ENCODE assay signal across 1 cellular context in the genomic region with DNA sequence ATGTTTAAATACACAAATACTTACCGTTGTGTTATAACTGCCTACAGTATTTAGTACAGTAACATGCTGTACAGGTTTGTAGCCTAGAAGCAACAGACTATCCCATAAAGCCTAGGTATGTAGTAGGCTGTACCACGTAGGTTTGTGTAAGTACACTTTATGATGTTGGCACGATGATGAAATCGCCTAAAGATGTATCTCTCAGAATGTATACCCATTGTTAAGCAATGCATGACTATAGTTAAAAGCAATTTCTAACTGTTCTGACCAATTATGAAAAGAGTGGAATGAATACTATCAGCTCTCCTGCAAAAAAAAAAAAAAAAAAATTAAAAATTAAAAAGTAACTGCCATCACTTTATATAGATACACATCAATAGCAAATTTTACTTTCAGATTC.
A peak's percentile ranks its signal among the peaks of the same experiment; 100 is the strongest.
TF ChIP-seq lines count a peak whose summit lies in the region.

No MANE protein-coding gene starts in this region.

TF ChIP-seq in HepG2, 621 proteins besides CTCF, POLR2A, EP300 and RAD21:
- no peak for TF ChIP-seq ZNF598 (CRISPR knock-in tag; IDR thresholded peaks at IDR 0.05; ENCODE audit: borderline replicate concordance)
- peak; percentile 37; the same call in 1 of the 2 replicates for TF ChIP-seq CEBPB (IDR thresholded peaks at IDR 0.05; ENCODE audit: borderline replicate concordance, low read depth, low read length)
TF ChIP-seq in HepG2: peak in this region for 1.
